In the genomic region with DNA sequence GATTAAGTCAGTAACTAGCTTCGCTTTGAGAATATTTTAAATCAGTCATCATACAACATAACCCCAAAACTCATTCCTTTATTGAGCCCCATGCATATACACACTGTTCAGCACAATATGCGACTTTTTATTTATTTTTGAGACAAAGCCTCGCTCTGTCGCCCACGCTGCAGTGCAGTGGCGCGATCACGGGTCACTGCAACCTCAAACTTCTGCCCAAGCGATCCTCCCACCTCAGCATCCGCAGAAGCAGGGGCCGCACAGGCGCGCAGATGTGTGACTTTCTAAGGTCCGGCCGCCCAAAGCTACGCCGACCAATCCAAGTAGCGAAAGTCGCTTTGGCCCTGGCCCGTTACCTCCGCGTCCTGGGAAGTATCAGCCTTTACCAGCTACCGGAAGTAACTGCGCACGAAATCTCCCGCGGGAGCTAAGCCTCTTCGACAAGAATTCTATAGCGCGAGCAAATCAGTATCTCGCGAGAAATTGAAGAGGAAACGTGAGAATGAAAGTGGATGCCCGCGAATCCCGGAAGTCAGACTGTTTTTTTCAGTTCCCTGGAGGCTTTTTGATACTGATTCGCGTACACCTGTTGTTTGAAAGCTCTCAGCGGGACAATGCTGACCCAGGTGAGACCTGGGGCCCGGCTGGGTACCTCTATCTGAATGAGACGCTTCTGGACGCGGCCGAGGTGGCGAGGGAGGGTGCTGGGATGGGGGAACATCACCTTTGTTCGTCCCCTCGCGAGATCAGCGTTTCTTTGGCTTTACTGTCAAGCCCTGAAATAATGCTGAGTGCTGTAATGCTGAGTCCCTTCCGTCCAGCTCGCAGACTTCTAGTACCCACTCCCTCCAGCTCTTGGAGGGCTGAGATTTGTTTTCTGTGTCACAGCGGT, we compare ENCODE assay signal across 8 cellular contexts. TPM values are rescaled to one million over a fixed set of nuclear protein-coding genes. Genes with fewer than 3 reads are reported as not detected.
DNase-seq lines count a peak whose midpoint lies in the region; ATAC-seq and TF ChIP-seq lines count a peak whose summit lies in the region.

A gene (minus strand): TSS at position 404 of the 892 bp plus-strand sequence. CDS start 1,405 bp downstream, outside the sequence.
A gene (plus strand): TSS at position 549 of the 892 bp plus-strand sequence. CDS start 66 bp downstream, at position 615.

- TF ChIP-seq POLR2A in breast epithelium (IDR thresholded peaks at IDR 0.05): peak; percentile 22

- H3K36me3 ChIP-seq in breast epithelium (no peaks in the 10 kb centered on the region), iPS-20b (ENCODE audit: insufficient read depth, low read depth, low read length) (peaks cover 8% of the 10 kb centered on the region; the same call in 1 of the 2 replicates), skeletal muscle tissue (ENCODE audit: control insufficient read depth in 3 of 3, insufficient read depth in 3 of 3, low read length in 3 of 3) (peaks cover 0 to 11% (median 10%) of the 10 kb centered on the region in 3 donors)

- POLR2A ChIA-PET in AG04449 (lab: Yijun Ruan, JAX): interaction anchor here (0.5 to 2.1 kb wide), 6 partner anchors 12 to 89 kb away, joined by 3 to 8 read pairs (median 4); a partner anchor contains a TSS

- H3K27ac ChIP-seq in VCaP: peak within 1 kb of the TSS; percentile 80
- H3K27ac ChIP-seq in breast epithelium: peak within 1 kb of the TSS; percentile 98 to 99
- H3K27ac ChIP-seq in iPS-20b (ENCODE audit: low read length): peak within 1 kb of the TSS; percentile 84
- H3K27ac ChIP-seq in skeletal muscle tissue (ENCODE audit: low read depth, low read length): peak within 1 kb of the TSS; percentile 87

- DNase-seq in AG04449 (ENCODE audit: low read depth, low spot score) (peak; percentile 93), NCI-H2196 treated with DMSO at 0.1 percent for 48 hours (lab: John Stamatoyannopoulos, UW; ENCODE audit: unreplicated experiment) (peak; percentile 97), breast epithelium (ENCODE audit: low spot score in 2 of 2) (peak; percentile 82 to 88)

- H3K4me3 ChIP-seq in AG04449 (ENCODE audit: low read depth, low read length): peak within 1 kb of the TSS; percentile 65
- peak within 1 kb of the TSS; percentile 71 to 86 (median 75) for H3K4me3 ChIP-seq in breast epithelium
- H3K4me3 ChIP-seq in iPS-20b (ENCODE audit: low read length): peak within 1 kb of the TSS; percentile 95
- peak within 1 kb of the TSS; percentile 89 to 91 (median 89) for H3K4me3 ChIP-seq in skeletal muscle tissue (ENCODE audit: low read length in 3 of 3)

- TF ChIP-seq CTCF in AG04449 (IDR thresholded peaks at IDR 0.05; ENCODE audit: insufficient read depth, low read length, missing control alignments): no peak
- no peak for TF ChIP-seq CTCF in VCaP (conservative IDR thresholded peaks at IDR 0.05)
- TF ChIP-seq CTCF in breast epithelium (IDR thresholded peaks at IDR 0.05): no peak

- ATAC-seq in GM18907 (IDR thresholded peaks at IDR 0.05; ENCODE audit: unreplicated experiment) (peak; percentile 96), HG03139 (IDR thresholded peaks at IDR 0.05; ENCODE audit: unreplicated experiment) (peak; percentile 91)

- intact Hi-C loops in breast epithelium (cut with DNase I; ENCODE audit: low total_unique reads): no loop called here

- H3K9me3 ChIP-seq in breast epithelium (no peaks in the 10 kb centered on the region), iPS-20b (ENCODE audit: insufficient read depth, low read depth, low read length) (no peaks in the 10 kb centered on the region), skeletal muscle tissue (ENCODE audit: control insufficient read depth in 3 of 3, low read length in 3 of 3) (no peaks in the 10 kb centered on the region)

- CTCF ChIA-PET in AG04449 (lab: Yijun Ruan, JAX): interaction anchor here (1.1 to 2.6 kb wide), 9 partner anchors 9 to 59 kb away, joined by 3 to 18 read pairs (median 3); no protein-coding TSS in a partner anchor

- H3K9ac ChIP-seq in iPS-20b (ENCODE audit: low read depth, low read length): peak within 1 kb of the TSS; percentile 97
- H3K9ac ChIP-seq in skeletal muscle tissue (ENCODE audit: low read depth in 1 of 3, low read length in 3 of 3): peak within 1 kb of the TSS; percentile 84 to 89 (median 88)

- H3K27me3 ChIP-seq in breast epithelium (no peaks in the 10 kb centered on the region), iPS-20b (ENCODE audit: insufficient read depth, low read length) (no peaks in the 10 kb centered on the region), skeletal muscle tissue (ENCODE audit: control insufficient read depth in 3 of 3, insufficient read depth in 3 of 3, low read length in 3 of 3) (no peaks in the 10 kb centered on the region)

- H3K4me1 ChIP-seq in breast epithelium (no peaks in the 10 kb centered on the region), iPS-20b (ENCODE audit: insufficient read depth, low read length) (no peaks in the 10 kb centered on the region; the same call in 1 of the 2 replicates), skeletal muscle tissue (ENCODE audit: control insufficient read depth in 3 of 3, insufficient read depth in 3 of 3, low read length in 3 of 3) (peaks cover 3 to 12% (median 11%) of the 10 kb centered on the region in 3 donors)

RNA-seq across cellular contexts. Expression of the first gene that starts in this region (rescaled TPM):
- total RNA-seq in breast epithelium (1 to 10 TPM; 3.8 to 8.5 (median 8.2) TPM), skeletal muscle tissue (3.7 TPM)

RNA-seq across cellular contexts. Expression of the second gene that starts in this region (rescaled TPM):
- total RNA-seq in breast epithelium (10 to 100 TPM in 2 of 3 donors, 1 to 10 TPM in 1; 7.4 to 21.4 (median 14.1) TPM), skeletal muscle tissue (17.2 TPM)

Comparison
In these comparisons a context has a peak if more than half of its experiments do, and no peak if none do; other contexts are left out.
1. Peak in every context shown above with its lines: DNase-seq, ATAC-seq, H3K4me3 ChIP-seq and H3K27ac ChIP-seq.